ENCODE assay signal across 20 cellular contexts in the genomic region with DNA sequence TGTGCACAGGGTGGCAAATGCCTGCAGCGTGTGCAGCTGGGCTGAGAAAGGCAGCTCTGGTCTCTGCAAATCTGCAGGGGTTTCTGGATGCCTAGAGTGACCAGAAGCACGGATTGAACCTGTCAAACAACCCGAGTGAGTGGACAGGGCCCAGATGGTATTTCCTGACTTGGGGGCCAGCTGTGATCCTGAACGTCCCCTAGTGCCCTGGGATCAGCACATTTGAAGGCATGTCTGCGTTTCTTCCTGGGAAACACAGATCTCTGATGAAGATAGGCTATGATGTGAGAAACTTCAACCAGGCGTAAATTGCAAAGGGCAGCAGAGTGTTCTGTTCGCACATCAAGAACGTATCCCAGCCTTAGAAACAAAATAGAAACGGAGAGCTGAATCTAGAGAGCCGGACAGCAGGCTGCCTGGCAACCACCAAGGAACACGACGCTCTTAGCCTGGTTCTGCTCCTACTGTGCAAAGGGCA.
DNase-seq lines count a peak whose midpoint lies in the region; ATAC-seq, FAIRE-seq and TF ChIP-seq lines count a peak whose summit lies in the region.
"Had no signal": no experiment of that assay in that cellular context is flagged by ENCODE, and none has a peak within 500 bp of the region (broad histone marks: within the 10 kb centered on the region; RNA-seq: fewer than 3 reads in every experiment).

No MANE protein-coding gene starts in this region.

- H3K27ac ChIP-seq in H1 (ENCODE audit: low read depth, low read length) (no peak overlapping the region), pancreas (no peak overlapping the region), vagina (no peak overlapping the region)
- H3K27ac ChIP-seq: C4-2B, HL-60 had no signal

- H3K4me3 ChIP-seq in bronchial epithelial cell (ENCODE audit: low read depth, low read length) (no peak overlapping the region), H1 (ENCODE audit: extremely low read depth in 1 of 4, insufficient read depth in 2 of 4, low read depth in 3 of 4, low read length in 4 of 4) (no peak overlapping the region), pancreas (no peak overlapping the region), vagina (no peak overlapping the region)

- no peaks in the 10 kb centered on the region for H3K9me3 ChIP-seq in H1 (ENCODE audit: insufficient read depth in 2 of 2, low read depth in 1 of 2, low read length in 1 of 2)
- H3K9me3 ChIP-seq in pancreas, result no peaks in the 10 kb centered on the region
- H3K9me3 ChIP-seq in vagina, result no peaks in the 10 kb centered on the region

- H2BK120ac ChIP-seq in H1 (replicated peaks; ENCODE audit: low read depth, low read length), result no peak overlapping the region

- H3K4ac ChIP-seq in H1 (replicated peaks; ENCODE audit: insufficient read length, low read depth, low read length), result no peak overlapping the region

- no peak overlapping the region for H2AFZ ChIP-seq in H1 (ENCODE audit: low read length)

- H4K20me1 ChIP-seq in H1 (replicated peaks in 1 of 2; ENCODE audit: control insufficient read depth in 1 of 2, insufficient read depth in 2 of 2, low read length in 2 of 2), result no peaks in the 10 kb centered on the region

- no peak for TF ChIP-seq RAD21 in H1 (IDR thresholded peaks at IDR 0.05 in 1 of 2, conservative IDR thresholded peaks at IDR 0.05 in 1 of 2; ENCODE audit: low read depth in 2 of 2, low read length in 2 of 2)

- intact Hi-C loops in pancreas (cut with DNase I), result no loop called here
- intact Hi-C loops in vagina (cut with DNase I), result no loop called here

- no peak overlapping the region for H4K8ac ChIP-seq in H1 (ENCODE audit: extremely low read depth, insufficient read depth, low read length)

- H3K18ac ChIP-seq in H1 (ENCODE audit: extremely low read depth, low read length), result 0 out of 2 replicates have a peak overlapping the region, but pooled peaks have one; percentile 13

- DNase-seq in bronchial epithelial cell (ENCODE audit: low read depth) (no peak), H1 (ENCODE audit: low read depth in 1 of 2, low spot score in 2 of 2) (no peak), islet precursor cell (peak; percentile 59), pancreas (no peak), WTC11 (ENCODE audit: low spot score) (no peak), vagina (ENCODE audit: extremely low spot score in 2 of 2) (no peak)
- DNase-seq: ACHN, AML-193, DMS79 treated with DMSO at 0.1 percent for 48 hours, HCEC 1CT, NCI-H1417 treated with DMSO at 0.1 percent for 48 hours, NCI-H1930, NCI-H345, NCI-H524 treated with DMSO at 0.1 percent for 48 hours, PC-3, RPMI8226 had no signal

- no peaks in the 10 kb centered on the region for H3K36me3 ChIP-seq in bronchial epithelial cell (ENCODE audit: control insufficient read depth, insufficient read depth, low read length)
- H3K36me3 ChIP-seq in H1 (ENCODE audit: control insufficient read depth in 2 of 4, insufficient read depth in 4 of 4, low read length in 3 of 4), result no peaks in the 10 kb centered on the region; a peak in 1 of 8 replicates
- H3K36me3 ChIP-seq in pancreas, result no peaks in the 10 kb centered on the region
- H3K36me3 ChIP-seq in vagina, result no peaks in the 10 kb centered on the region

- FAIRE-seq in bronchial epithelial cell (lab: Jason Lieb, UNC), result peak; percentile 55
- no peak for FAIRE-seq in H1 (lab: Jason Lieb, UNC)
- FAIRE-seq in pancreas (lab: Jason Lieb, UNC), result no peak
- FAIRE-seq: G401.6 had no signal

- H3K4me2 ChIP-seq in H1 (ENCODE audit: insufficient read depth in 1 of 2, low read depth in 2 of 2, low read length in 2 of 2), result no peak overlapping the region

- H3K56ac ChIP-seq in H1 (replicated peaks; ENCODE audit: insufficient read length, low read depth, low read length), result no peak overlapping the region

- POLR2A ChIA-PET in H1 (lab: Charles Lee; ENCODE audit: partially characterized antibody), result no interaction called here
- POLR2A ChIA-PET in WTC11 (lab: Charles Lee), result no interaction called here

- peaks cover 4% of the 10 kb centered on the region; the same call in 1 of the 2 replicates for H3K9me3 Mint-ChIP-seq in WTC11

- no peak overlapping the region for H4K91ac ChIP-seq in H1 (replicated peaks; ENCODE audit: insufficient read length, low read length)

- no peaks in the 10 kb centered on the region for H3K36me3 Mint-ChIP-seq in WTC11

- H3K4me1 Mint-ChIP-seq in WTC11, result peaks cover 22% of the 10 kb centered on the region

- CTCF ChIA-PET in H1 (lab: Charles Lee; ENCODE audit: partially characterized antibody) (interaction anchor here (0.6 to 2.2 kb wide), 3 partner anchors 41 to 239 kb away, joined by 3 to 6 read pairs (median 5); no protein-coding TSS in a partner anchor), WTC11 (lab: Charles Lee) (interaction anchor here (1.0 to 1.1 kb wide), 2 partner anchors 52 to 373 kb away, joined by 3 read pairs; no protein-coding TSS in a partner anchor)

- no peak overlapping the region for H4K5ac ChIP-seq in H1 (ENCODE audit: insufficient read length, low read depth, low read length)

- H3K23me2 ChIP-seq in H1 (ENCODE audit: low read depth, low read length), result no peaks in the 10 kb centered on the region

- no peak overlapping the region for H2BK5ac ChIP-seq in H1 (ENCODE audit: low read depth, low read length)

- H3K27me3 ChIP-seq in bronchial epithelial cell (ENCODE audit: control insufficient read depth, insufficient read depth, low read length) (peaks cover 1% of the 10 kb centered on the region), H1 (replicated peaks in 1 of 4; ENCODE audit: control insufficient read depth in 3 of 4, extremely low read depth in 1 of 4, insufficient read depth in 3 of 4, low read length in 3 of 4) (no peaks in the 10 kb centered on the region), pancreas (peaks cover 0 to 4% (median 0%) of the 10 kb centered on the region in 4 donors), vagina (no peaks in the 10 kb centered on the region)

- 88% methylated on average over 12 of the region's 12 CpGs; no CpG with 5 or more reads in 1 of the 2 experiments for WGBS in H1 (ENCODE audit: extremely low coverage in 1 of 2, insufficient coverage in 1 of 2, insufficient read length in 1 of 2, insufficient replicate concordance in 2 of 2, low coverage in 1 of 2, low lambda C conversion rate in 2 of 2, missing lambda C conversion rate in 1 of 2), 2 experiments
- 37 to 42% methylated on average over 12 of the region's 12 CpGs for WGBS in pancreas, 2 donors

- no peak overlapping the region for H3K23ac ChIP-seq in H1 (ENCODE audit: insufficient read length)

- no peaks in the 10 kb centered on the region for H3K79me1 ChIP-seq in H1 (ENCODE audit: low read depth, low read length)

- H2BK12ac ChIP-seq in H1 (ENCODE audit: low read depth, low read length), result no peak overlapping the region

- peaks cover 3 to 4% (median 4%) of the 10 kb centered on the region in 4 experiments; a peak in 5 of 7 replicates for H3K4me1 ChIP-seq in H1 (replicated peaks in 1 of 4; ENCODE audit: control insufficient read depth in 3 of 4, insufficient read depth in 4 of 4, low read length in 3 of 4)
- H3K4me1 ChIP-seq in pancreas, result no peaks in the 10 kb centered on the region
- H3K4me1 ChIP-seq in vagina, result no peaks in the 10 kb centered on the region

- no peak for TF ChIP-seq CTCF in bronchial epithelial cell (IDR thresholded peaks at IDR 0.05; ENCODE audit: insufficient read depth, low read length, severe bottlenecking)
- TF ChIP-seq CTCF in H1 (IDR thresholded peaks at IDR 0.05; ENCODE audit: control extremely low read depth in 1 of 3, insufficient read depth in 1 of 3, low read depth in 1 of 3, low read length in 3 of 3), result no peak
- TF ChIP-seq CTCF in pancreas (IDR thresholded peaks at IDR 0.05), result no peak
- no peak for TF ChIP-seq CTCF in WTC11 (IDR thresholded peaks at IDR 0.05)
- no peak for TF ChIP-seq CTCF in vagina (IDR thresholded peaks at IDR 0.05)

- no peak for TF ChIP-seq EP300 in H1 (IDR thresholded peaks at IDR 0.05; ENCODE audit: borderline replicate concordance in 1 of 2, low read depth in 2 of 2, low read length in 2 of 2)

- no peaks in the 10 kb centered on the region for H3K79me2 ChIP-seq in H1 (ENCODE audit: control insufficient read depth in 1 of 2, insufficient read depth in 2 of 2, low read length in 2 of 2)

- no peak overlapping the region for H2BK15ac ChIP-seq in H1 (ENCODE audit: low read length)

- TF ChIP-seq POLR2A in H1 (IDR thresholded peaks at IDR 0.05; ENCODE audit: control extremely low read depth in 1 of 2, low read depth in 2 of 2, low read length in 2 of 2) (no peak), vagina (IDR thresholded peaks at IDR 0.05) (no peak)

- no peak overlapping the region for H3K4me3 Mint-ChIP-seq in WTC11

- H3K27me3 Mint-ChIP-seq in WTC11 (ENCODE audit: low read depth), result no peaks in the 10 kb centered on the region; the same call in 1 of the 2 replicates

- no peak overlapping the region for H2AK5ac ChIP-seq in H1 (ENCODE audit: low read depth, low read length)

- H2BK20ac ChIP-seq in H1 (ENCODE audit: low read length), result no peak overlapping the region

- H3K9ac ChIP-seq in H1 (replicated peaks in 1 of 4; ENCODE audit: extremely low read depth in 1 of 4, low read depth in 3 of 4, low read length in 3 of 4), result no peak overlapping the region

- ATAC-seq in pancreas, result peak in 3 of 4 donors; percentile 22 to 85 (median 81)
- no peak for ATAC-seq in GM21825 (IDR thresholded peaks at IDR 0.05; ENCODE audit: unreplicated experiment)
- ATAC-seq in WTC11, result no peak
- ATAC-seq: PC-3 had no signal

- no peak overlapping the region for H3K27ac Mint-ChIP-seq in WTC11

- H3K14ac ChIP-seq in H1 (ENCODE audit: insufficient read length), result no peak overlapping the region

TF ChIP-seq in H1, 55 proteins besides CTCF, POLR2A, EP300 and RAD21 (continues in another document):
- TF ChIP-seq TAF7 (optimal IDR thresholded peaks at IDR 0.05; ENCODE audit: borderline replicate concordance, low read depth, low read length) (no peak), JUND (IDR thresholded peaks at IDR 0.05; ENCODE audit: low read length) (no peak), PHF8 (conservative IDR thresholded peaks at IDR 0.05; ENCODE audit: low read depth, low read length) (no peak)
- TF ChIP-seq, protein P1, sequence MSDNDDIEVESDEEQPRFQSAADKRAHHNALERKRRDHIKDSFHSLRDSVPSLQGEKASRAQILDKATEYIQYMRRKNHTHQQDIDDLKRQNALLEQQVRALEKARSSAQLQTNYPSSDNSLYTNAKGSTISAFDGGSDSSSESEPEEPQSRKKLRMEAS (IDR thresholded peaks at IDR 0.05), result 0 out of 2 replicates have a peak, but pooled peaks have one; percentile 21

TF ChIP-seq in WTC11, 78 proteins besides CTCF, POLR2A, EP300 and RAD21 (continues in another document):
- no peak for TF ChIP-seq ZNF396 (CRISPR knock-in tag; IDR thresholded peaks at IDR 0.05; ENCODE audit: borderline replicate concordance)
- no peak for TF ChIP-seq NR2C2 (CRISPR knock-in tag; IDR thresholded peaks at IDR 0.05)

Comparison
In these comparisons a context has a peak if more than half of its experiments do, and no peak if none do; other contexts are left out.
1. ATAC-seq: peak in pancreas (3 of 4); none in GM21825 (single experiment) and WTC11 (single experiment).